ENCODE assay signal across 8 cellular contexts in genomic region chr12:76560083-76560491, GRCh38. TPM values are rescaled to one million over a fixed set of nuclear protein-coding genes. Genes with fewer than 3 reads are reported as not detected.
DNase-seq lines count a peak whose midpoint lies in the region; ATAC-seq and TF ChIP-seq lines count a peak whose summit lies in the region.

No MANE protein-coding gene starts in this region.

- H3K27me3 ChIP-seq in HL-60 (ENCODE audit: insufficient read depth, poor library complexity, severe bottlenecking) (no peaks in the 10 kb centered on the region), brain microvascular endothelial cell (replicated peaks) (no peaks in the 10 kb centered on the region), mucosa of rectum (ENCODE audit: control insufficient read depth in 2 of 2, insufficient read depth in 2 of 2, low read length in 2 of 2) (no peaks in the 10 kb centered on the region)

- ATAC-seq in GM19351 (IDR thresholded peaks at IDR 0.05; ENCODE audit: unreplicated experiment): peak; percentile 37

- H3K36me3 ChIP-seq in brain microvascular endothelial cell (replicated peaks) (no peaks in the 10 kb centered on the region), mucosa of rectum (ENCODE audit: control insufficient read depth in 2 of 2, insufficient read depth in 2 of 2, low read length in 2 of 2) (no peaks in the 10 kb centered on the region)

- no peak for TF ChIP-seq CTCF in AG09309 (IDR thresholded peaks at IDR 0.05; ENCODE audit: control insufficient read depth, insufficient read depth, low read depth, low read length, missing control alignments)
- no peak for TF ChIP-seq CTCF in HL-60 (IDR thresholded peaks at IDR 0.05; ENCODE audit: insufficient read depth, low read length)
- TF ChIP-seq CTCF in brain microvascular endothelial cell (IDR thresholded peaks at IDR 0.05; ENCODE audit: low read depth, low read length, missing control alignments): no peak
- no peak for TF ChIP-seq CTCF in GM13977 (IDR thresholded peaks at IDR 0.05; ENCODE audit: extremely low read depth, insufficient read depth, missing control alignments)

- H3K27ac ChIP-seq in HL-60 (replicated peaks) (peak overlapping the region; percentile 97), brain microvascular endothelial cell (peak overlapping the region; percentile 69), mucosa of rectum (ENCODE audit: low read depth in 2 of 2, low read length in 2 of 2) (peak overlapping the region; percentile 87 to 91)

- peak overlapping the region; percentile 99 for H3K4me3 ChIP-seq in AG09309 (ENCODE audit: control insufficient read depth, low read depth, low read length)
- H3K4me3 ChIP-seq in HL-60 (replicated peaks; ENCODE audit: insufficient read depth, low read length): peak overlapping the region; percentile 96
- peak overlapping the region; percentile 95 for H3K4me3 ChIP-seq in brain microvascular endothelial cell (ENCODE audit: low read depth, low read length)
- peak overlapping the region; percentile 82 to 84 for H3K4me3 ChIP-seq in mucosa of rectum (ENCODE audit: low read length in 2 of 2)

- H3K9ac ChIP-seq in mucosa of rectum (ENCODE audit: low read depth in 1 of 2, low read length in 2 of 2): peak overlapping the region; percentile 82 to 89

- DNase-seq in AG09309 (ENCODE audit: low read depth): no peak
- DNase-seq in HL-60 (ENCODE audit: low read depth in 1 of 2, low spot score in 1 of 2): no peak
- DNase-seq in brain microvascular endothelial cell: no peak
- no peak for DNase-seq in GM03348 (ENCODE audit: low spot score)
- DNase-seq in GM13977 (ENCODE audit: low spot score): no peak
- no peak for DNase-seq in HT-29 (ENCODE audit: low spot score)

- H3K4me1 ChIP-seq in mucosa of rectum (ENCODE audit: control insufficient read depth in 2 of 2, insufficient read depth in 2 of 2, low read length in 2 of 2): peaks cover 0 to 16% of the 10 kb centered on the region in 2 donors

- in situ Hi-C loops in brain microvascular endothelial cell (cut with HindIII; ENCODE audit: low pct_ligation_motif_present, low sequenced_read_pairs) (no loop called here), GM13977 (cut with MboI; ENCODE audit: low pct_unique_long_range_greater_than_20kb, low sequenced_read_pairs, unreplicated experiment) (loop anchor here (25.0 kb wide), 1 partner anchor 1023 kb away; no protein-coding TSS in a partner anchor)

- no peaks in the 10 kb centered on the region for H3K9me3 ChIP-seq in mucosa of rectum (ENCODE audit: control insufficient read depth in 2 of 2, low read length in 2 of 2)

RNA-seq across cellular contexts. Expression of gene OSBPL8, which starts 0.5 kb away (rescaled TPM):
- 49.1 and 51.0 TPM in 2 replicates for total RNA-seq in HT-29 (2014; rRNA removed; shearing (Covaris generic))
